Comparison of ENCODE assay signal across 18 cellular contexts in genomic region chr17:66398617-66399016, GRCh38.
DNase-seq lines count a peak whose midpoint lies in the region; ATAC-seq, FAIRE-seq and TF ChIP-seq lines count a peak whose summit lies in the region.
"Had no signal": no experiment of that assay in that cellular context is flagged by ENCODE, and none has a peak within 500 bp of the region (broad histone marks: within the 10 kb centered on the region; RNA-seq: fewer than 3 reads in every experiment).

No MANE protein-coding gene starts in this region.

- H3K36me3 Mint-ChIP-seq in activated T-cell treated with anti-CD3 and anti-CD28 coated beads, Interleukin-2, amount 50 U/mL, for 72 hours (ENCODE audit: insufficient read depth in 2 of 2) = peaks cover 8 to 22% of the 10 kb centered on the region in 2 donors
- H3K36me3 Mint-ChIP-seq in activated CD8-positive, alpha-beta T cell treated with anti-CD3 and anti-CD28 coated beads, Interleukin-2, amount 10 ng/mL, durations not matched to agents 7 days and 5 days (ENCODE audit: low read depth) = peaks cover 57% of the 10 kb centered on the region
- peaks cover 0 to 9% (median 0%) of the 10 kb centered on the region in 3 donors for H3K36me3 Mint-ChIP-seq in naive thymus-derived CD8-positive, alpha-beta T cell

- no peak overlapping the region for H2AFZ ChIP-seq in MM.1S (ENCODE audit: low read length)

- TF ChIP-seq CTCF in MM.1S (IDR thresholded peaks at IDR 0.05; ENCODE audit: low read length) = no peak

- H3K9ac ChIP-seq in MM.1S (ENCODE audit: low read length) = no peak overlapping the region

- no peaks in the 10 kb centered on the region for H3K27me3 Mint-ChIP-seq in activated T-cell treated with anti-CD3 and anti-CD28 coated beads, Interleukin-2, amount 50 U/mL, for 72 hours (ENCODE audit: low read depth)
- no peaks in the 10 kb centered on the region for H3K27me3 Mint-ChIP-seq in activated CD8-positive, alpha-beta T cell treated with anti-CD3 and anti-CD28 coated beads, Interleukin-2, amount 10 ng/mL, durations not matched to agents 7 days and 5 days (ENCODE audit: low read depth)
- H3K27me3 Mint-ChIP-seq in naive thymus-derived CD8-positive, alpha-beta T cell = no peaks in the 10 kb centered on the region

- ATAC-seq in activated T-cell treated with anti-CD3 and anti-CD28 coated beads, Interleukin-2, amount 50 U/mL, for 72 hours (replicated peaks in 1 of 2) = no peak
- no peak for ATAC-seq in activated CD8-positive, alpha-beta T cell treated with anti-CD3 and anti-CD28 coated beads, Interleukin-2, amount 10 ng/mL, durations not matched to agents 7 days and 5 days
- no peak for ATAC-seq in naive thymus-derived CD8-positive, alpha-beta T cell
- ATAC-seq in GM19463 (IDR thresholded peaks at IDR 0.05; ENCODE audit: unreplicated experiment) = no peak
- ATAC-seq: body of pancreas had no signal

- no peaks in the 10 kb centered on the region for H3K9me3 ChIP-seq in MM.1S (replicated peaks; ENCODE audit: insufficient read depth, low read length)
- H3K9me3 ChIP-seq: body of pancreas, HAP-1, prostate gland, suprapubic skin had no signal

- H3K36me3 ChIP-seq in MM.1S (replicated peaks; ENCODE audit: insufficient read depth, low read length) = no peaks in the 10 kb centered on the region
- H3K36me3 ChIP-seq: HAP-1, prostate gland, suprapubic skin had no signal

- H3K27me3 ChIP-seq in MM.1S (replicated peaks; ENCODE audit: insufficient read depth, low read length) = no peaks in the 10 kb centered on the region
- H3K27me3 ChIP-seq: body of pancreas, suprapubic skin had no signal

- DNase-seq in activated T-cell treated with anti-CD3 and anti-CD28 coated beads, Interleukin-2, amount 50 U/mL, for 72 hours = no peak
- no peak for DNase-seq in activated T-cell treated with anti-CD3 and anti-CD28 coated beads, Interleukin-2, amount 50 U/mL, for 1 hour
- no peak for DNase-seq in MM.1S
- DNase-seq in activated CD8-positive, alpha-beta T cell treated with anti-CD3 and anti-CD28 coated beads, Interleukin-2, amount 10 ng/mL, durations not matched to agents 7 days and 5 days = no peak
- no peak for DNase-seq in naive thymus-derived CD8-positive, alpha-beta T cell
- DNase-seq in HTR-8/SVneo (ENCODE audit: insufficient read length, low spot score) = no peak
- DNase-seq in ecto neural progenitor cell (ENCODE audit: low spot score) = no peak
- DNase-seq: activated gamma-delta T cell treated with Interleukin-2 at 50 U/mL for 16 hours; body of pancreas; foreskin melanocyte; NK-92 treated with Interleukin-12 subunit alpha and Interleukin-12 subunit beta, amount 100 ng/mL, for 24 hours; stimulated activated CD4-positive, alpha-beta T cell treated with anti-CD3 and anti-CD28 coated beads, Interleukin-4, amount 100 ng/mL, for 4 hours had no signal

- CTCF ChIA-PET in activated CD8-positive, alpha-beta T cell treated with anti-CD3 and anti-CD28 coated beads, Interleukin-2, amount 10 ng/mL, durations not matched to agents 7 days and 5 days (lab: Charles Lee) = interaction anchor here (1.0 to 2.3 kb wide), 12 partner anchors 10 to 1265 kb away, joined by 3 to 6 read pairs (median 4); no protein-coding TSS in a partner anchor

- H3K4me3 Mint-ChIP-seq in activated T-cell treated with anti-CD3 and anti-CD28 coated beads, Interleukin-2, amount 50 U/mL, for 72 hours = peak overlapping the region; percentile 41 to 77
- H3K4me3 Mint-ChIP-seq in activated CD8-positive, alpha-beta T cell treated with anti-CD3 and anti-CD28 coated beads, Interleukin-2, amount 10 ng/mL, durations not matched to agents 7 days and 5 days = peak overlapping the region; percentile 69
- peak overlapping the region; percentile 63 to 84 (median 80) for H3K4me3 Mint-ChIP-seq in naive thymus-derived CD8-positive, alpha-beta T cell

- H3K79me2 ChIP-seq in MM.1S (ENCODE audit: low read length) = peaks cover 45% of the 10 kb centered on the region

- peaks cover 44% of the 10 kb centered on the region for H3K4me1 ChIP-seq in MM.1S (ENCODE audit: low read length)
- H3K4me1 ChIP-seq: HAP-1, prostate gland had no signal

- H3K4me3 ChIP-seq in MM.1S (ENCODE audit: low read length) = no peak overlapping the region
- H3K4me3 ChIP-seq: body of pancreas, coronary artery, HAP-1, prostate gland, suprapubic skin had no signal

- H3K9me2 ChIP-seq in MM.1S (replicated peaks; ENCODE audit: insufficient read depth, low read length) = no peaks in the 10 kb centered on the region

- FAIRE-seq in HTR-8/SVneo (lab: Jason Lieb, UNC) = no peak
- FAIRE-seq: small intestine had no signal

- H3F3A ChIP-seq in MM.1S (ENCODE audit: insufficient read depth, low read length) = peaks cover 23% of the 10 kb centered on the region

- H3K9me3 Mint-ChIP-seq in activated T-cell treated with anti-CD3 and anti-CD28 coated beads, Interleukin-2, amount 50 U/mL, for 72 hours = peaks cover 0 to 4% of the 10 kb centered on the region in 2 donors
- H3K9me3 Mint-ChIP-seq in activated CD8-positive, alpha-beta T cell treated with anti-CD3 and anti-CD28 coated beads, Interleukin-2, amount 10 ng/mL, durations not matched to agents 7 days and 5 days (ENCODE audit: insufficient read depth) = peaks cover 10% of the 10 kb centered on the region
- peaks cover 0 to 17% (median 0%) of the 10 kb centered on the region in 9 donors for H3K9me3 Mint-ChIP-seq in naive thymus-derived CD8-positive, alpha-beta T cell

- H3K4me1 Mint-ChIP-seq in activated T-cell treated with anti-CD3 and anti-CD28 coated beads, Interleukin-2, amount 50 U/mL, for 72 hours (ENCODE audit: low read depth) = peaks cover 93% of the 10 kb centered on the region
- peaks cover 87% of the 10 kb centered on the region for H3K4me1 Mint-ChIP-seq in activated CD8-positive, alpha-beta T cell treated with anti-CD3 and anti-CD28 coated beads, Interleukin-2, amount 10 ng/mL, durations not matched to agents 7 days and 5 days (ENCODE audit: low read depth)
- H3K4me1 Mint-ChIP-seq in naive thymus-derived CD8-positive, alpha-beta T cell = peaks cover 46 to 90% (median 88%) of the 10 kb centered on the region in 4 donors

- peak overlapping the region; percentile 51 for H3K27ac Mint-ChIP-seq in activated T-cell treated with anti-CD3 and anti-CD28 coated beads, Interleukin-2, amount 50 U/mL, for 72 hours
- peak overlapping the region; percentile 97 for H3K27ac Mint-ChIP-seq in activated CD8-positive, alpha-beta T cell treated with anti-CD3 and anti-CD28 coated beads, Interleukin-2, amount 10 ng/mL, durations not matched to agents 7 days and 5 days
- H3K27ac Mint-ChIP-seq in naive thymus-derived CD8-positive, alpha-beta T cell = peak overlapping the region; percentile 81 to 97 (median 93)

- POLR2A ChIA-PET in activated CD8-positive, alpha-beta T cell treated with anti-CD3 and anti-CD28 coated beads, Interleukin-2, amount 10 ng/mL, durations not matched to agents 7 days and 5 days (lab: Charles Lee) = interaction anchor here (0.7 to 1.9 kb wide), 4 partner anchors 8 to 86 kb away, joined by 3 to 4 read pairs (median 4); no protein-coding TSS in a partner anchor
- POLR2A ChIA-PET in naive thymus-derived CD8-positive, alpha-beta T cell (lab: Charles Lee) = interaction anchor here (0.9 to 1.6 kb wide), 5 partner anchors 17 to 152 kb away, joined by 3 to 6 read pairs (median 5); no protein-coding TSS in a partner anchor

- H3K27ac ChIP-seq in MM.1S (ENCODE audit: low read length) = peak overlapping the region; percentile 93; the same call in 1 of the 2 replicates
- H3K27ac ChIP-seq: body of pancreas, coronary artery, prostate gland, suprapubic skin had no signal

- peak overlapping the region; percentile 58; the same call in 1 of the 2 replicates for H3K4me2 ChIP-seq in MM.1S (ENCODE audit: low read depth, low read length)

- no peaks in the 10 kb centered on the region for H4K20me1 ChIP-seq in MM.1S (ENCODE audit: insufficient read depth, low read length)
